Comparison of ENCODE assay signal across 1 cellular context in genomic region chr18:27185025-27185763, GRCh38.
A peak's percentile ranks its signal among the peaks of the same experiment; 100 is the strongest.
TF ChIP-seq lines count a peak whose summit lies in the region.

A gene with protein sequence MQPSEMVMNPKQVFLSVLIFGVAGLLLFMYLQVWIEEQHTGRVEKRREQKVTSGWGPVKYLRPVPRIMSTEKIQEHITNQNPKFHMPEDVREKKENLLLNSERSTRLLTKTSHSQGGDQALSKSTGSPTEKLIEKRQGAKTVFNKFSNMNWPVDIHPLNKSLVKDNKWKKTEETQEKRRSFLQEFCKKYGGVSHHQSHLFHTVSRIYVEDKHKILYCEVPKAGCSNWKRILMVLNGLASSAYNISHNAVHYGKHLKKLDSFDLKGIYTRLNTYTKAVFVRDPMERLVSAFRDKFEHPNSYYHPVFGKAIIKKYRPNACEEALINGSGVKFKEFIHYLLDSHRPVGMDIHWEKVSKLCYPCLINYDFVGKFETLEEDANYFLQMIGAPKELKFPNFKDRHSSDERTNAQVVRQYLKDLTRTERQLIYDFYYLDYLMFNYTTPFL (minus strand): TSS chr18:27185308. CDS start chr18:27142809, 42,499 bp downstream.

TF ChIP-seq in HEK293, 187 proteins besides CTCF, POLR2A, EP300 and RAD21 (continued from another document):
- TF ChIP-seq, protein P1, sequence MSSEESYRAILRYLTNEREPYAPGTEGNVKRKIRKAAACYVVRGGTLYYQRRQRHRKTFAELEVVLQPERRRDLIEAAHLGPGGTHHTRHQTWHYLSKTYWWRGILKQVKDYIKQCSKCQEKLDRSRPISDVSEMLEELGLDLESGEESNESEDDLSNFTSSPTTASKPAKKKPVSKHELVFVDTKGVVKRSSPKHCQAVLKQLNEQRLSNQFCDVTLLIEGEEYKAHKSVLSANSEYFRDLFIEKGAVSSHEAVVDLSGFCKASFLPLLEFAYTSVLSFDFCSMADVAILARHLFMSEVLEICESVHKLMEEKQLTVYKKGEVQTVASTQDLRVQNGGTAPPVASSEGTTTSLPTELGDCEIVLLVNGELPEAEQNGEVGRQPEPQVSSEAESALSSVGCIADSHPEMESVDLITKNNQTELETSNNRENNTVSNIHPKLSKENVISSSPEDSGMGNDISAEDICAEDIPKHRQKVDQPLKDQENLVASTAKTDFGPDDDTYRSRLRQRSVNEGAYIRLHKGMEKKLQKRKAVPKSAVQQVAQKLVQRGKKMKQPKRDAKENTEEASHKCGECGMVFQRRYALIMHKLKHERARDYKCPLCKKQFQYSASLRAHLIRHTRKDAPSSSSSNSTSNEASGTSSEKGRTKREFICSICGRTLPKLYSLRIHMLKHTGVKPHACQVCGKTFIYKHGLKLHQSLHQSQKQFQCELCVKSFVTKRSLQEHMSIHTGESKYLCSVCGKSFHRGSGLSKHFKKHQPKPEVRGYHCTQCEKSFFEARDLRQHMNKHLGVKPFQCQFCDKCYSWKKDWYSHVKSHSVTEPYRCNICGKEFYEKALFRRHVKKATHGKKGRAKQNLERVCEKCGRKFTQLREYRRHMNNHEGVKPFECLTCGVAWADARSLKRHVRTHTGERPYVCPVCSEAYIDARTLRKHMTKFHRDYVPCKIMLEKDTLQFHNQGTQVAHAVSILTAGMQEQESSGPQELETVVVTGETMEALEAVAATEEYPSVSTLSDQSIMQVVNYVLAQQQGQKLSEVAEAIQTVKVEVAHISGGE (tag by site-specific recombination; conservative IDR thresholded peaks at IDR 0.05; ENCODE audit: low read depth), result no peak
- TF ChIP-seq, protein P2, sequence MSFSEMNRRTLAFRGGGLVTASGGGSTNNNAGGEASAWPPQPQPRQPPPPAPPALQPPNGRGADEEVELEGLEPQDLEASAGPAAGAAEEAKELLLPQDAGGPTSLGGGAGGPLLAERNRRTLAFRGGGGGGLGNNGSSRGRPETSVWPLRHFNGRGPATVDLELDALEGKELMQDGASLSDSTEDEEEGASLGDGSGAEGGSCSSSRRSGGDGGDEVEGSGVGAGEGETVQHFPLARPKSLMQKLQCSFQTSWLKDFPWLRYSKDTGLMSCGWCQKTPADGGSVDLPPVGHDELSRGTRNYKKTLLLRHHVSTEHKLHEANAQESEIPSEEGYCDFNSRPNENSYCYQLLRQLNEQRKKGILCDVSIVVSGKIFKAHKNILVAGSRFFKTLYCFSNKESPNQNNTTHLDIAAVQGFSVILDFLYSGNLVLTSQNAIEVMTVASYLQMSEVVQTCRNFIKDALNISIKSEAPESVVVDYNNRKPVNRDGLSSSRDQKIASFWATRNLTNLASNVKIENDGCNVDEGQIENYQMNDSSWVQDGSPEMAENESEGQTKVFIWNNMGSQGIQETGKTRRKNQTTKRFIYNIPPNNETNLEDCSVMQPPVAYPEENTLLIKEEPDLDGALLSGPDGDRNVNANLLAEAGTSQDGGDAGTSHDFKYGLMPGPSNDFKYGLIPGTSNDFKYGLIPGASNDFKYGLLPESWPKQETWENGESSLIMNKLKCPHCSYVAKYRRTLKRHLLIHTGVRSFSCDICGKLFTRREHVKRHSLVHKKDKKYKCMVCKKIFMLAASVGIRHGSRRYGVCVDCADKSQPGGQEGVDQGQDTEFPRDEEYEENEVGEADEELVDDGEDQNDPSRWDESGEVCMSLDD (tag by site-specific recombination; IDR thresholded peaks at IDR 0.05), result no peak
- TF ChIP-seq ZNF169 (tag by site-specific recombination; IDR thresholded peaks at IDR 0.05), result no peak
- TF ChIP-seq, protein P3, sequence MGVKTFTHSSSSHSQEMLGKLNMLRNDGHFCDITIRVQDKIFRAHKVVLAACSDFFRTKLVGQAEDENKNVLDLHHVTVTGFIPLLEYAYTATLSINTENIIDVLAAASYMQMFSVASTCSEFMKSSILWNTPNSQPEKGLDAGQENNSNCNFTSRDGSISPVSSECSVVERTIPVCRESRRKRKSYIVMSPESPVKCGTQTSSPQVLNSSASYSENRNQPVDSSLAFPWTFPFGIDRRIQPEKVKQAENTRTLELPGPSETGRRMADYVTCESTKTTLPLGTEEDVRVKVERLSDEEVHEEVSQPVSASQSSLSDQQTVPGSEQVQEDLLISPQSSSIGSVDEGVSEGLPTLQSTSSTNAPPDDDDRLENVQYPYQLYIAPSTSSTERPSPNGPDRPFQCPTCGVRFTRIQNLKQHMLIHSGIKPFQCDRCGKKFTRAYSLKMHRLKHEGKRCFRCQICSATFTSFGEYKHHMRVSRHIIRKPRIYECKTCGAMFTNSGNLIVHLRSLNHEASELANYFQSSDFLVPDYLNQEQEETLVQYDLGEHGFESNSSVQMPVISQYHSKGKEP (tag by site-specific recombination; IDR thresholded peaks at IDR 0.05), result no peak
- TF ChIP-seq, protein P4, sequence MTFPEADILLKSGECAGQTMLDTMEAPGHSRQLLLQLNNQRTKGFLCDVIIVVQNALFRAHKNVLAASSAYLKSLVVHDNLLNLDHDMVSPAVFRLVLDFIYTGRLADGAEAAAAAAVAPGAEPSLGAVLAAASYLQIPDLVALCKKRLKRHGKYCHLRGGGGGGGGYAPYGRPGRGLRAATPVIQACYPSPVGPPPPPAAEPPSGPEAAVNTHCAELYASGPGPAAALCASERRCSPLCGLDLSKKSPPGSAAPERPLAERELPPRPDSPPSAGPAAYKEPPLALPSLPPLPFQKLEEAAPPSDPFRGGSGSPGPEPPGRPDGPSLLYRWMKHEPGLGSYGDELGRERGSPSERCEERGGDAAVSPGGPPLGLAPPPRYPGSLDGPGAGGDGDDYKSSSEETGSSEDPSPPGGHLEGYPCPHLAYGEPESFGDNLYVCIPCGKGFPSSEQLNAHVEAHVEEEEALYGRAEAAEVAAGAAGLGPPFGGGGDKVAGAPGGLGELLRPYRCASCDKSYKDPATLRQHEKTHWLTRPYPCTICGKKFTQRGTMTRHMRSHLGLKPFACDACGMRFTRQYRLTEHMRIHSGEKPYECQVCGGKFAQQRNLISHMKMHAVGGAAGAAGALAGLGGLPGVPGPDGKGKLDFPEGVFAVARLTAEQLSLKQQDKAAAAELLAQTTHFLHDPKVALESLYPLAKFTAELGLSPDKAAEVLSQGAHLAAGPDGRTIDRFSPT (tag by site-specific recombination; IDR thresholded peaks at IDR 0.05), result 0 out of 2 replicates have a peak, but pooled peaks have one; percentile 31
- no peak for TF ChIP-seq ZNF792 (tag by site-specific recombination; IDR thresholded peaks at IDR 0.05)
- TF ChIP-seq ZNF660 (tag by site-specific recombination; IDR thresholded peaks at IDR 0.05), result no peak
- no peak for TF ChIP-seq ZNF707 (tag by site-specific recombination; IDR thresholded peaks at IDR 0.05)
- TF ChIP-seq, protein P5, sequence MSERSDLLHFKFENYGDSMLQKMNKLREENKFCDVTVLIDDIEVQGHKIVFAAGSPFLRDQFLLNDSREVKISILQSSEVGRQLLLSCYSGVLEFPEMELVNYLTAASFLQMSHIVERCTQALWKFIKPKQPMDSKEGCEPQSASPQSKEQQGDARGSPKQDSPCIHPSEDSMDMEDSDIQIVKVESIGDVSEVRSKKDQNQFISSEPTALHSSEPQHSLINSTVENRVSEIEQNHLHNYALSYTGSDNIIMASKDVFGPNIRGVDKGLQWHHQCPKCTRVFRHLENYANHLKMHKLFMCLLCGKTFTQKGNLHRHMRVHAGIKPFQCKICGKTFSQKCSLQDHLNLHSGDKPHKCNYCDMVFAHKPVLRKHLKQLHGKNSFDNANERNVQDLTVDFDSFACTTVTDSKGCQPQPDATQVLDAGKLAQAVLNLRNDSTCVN (tag by site-specific recombination; optimal IDR thresholded peaks at IDR 0.05), result peak; percentile 55
- no peak for TF ChIP-seq ZNF521 (tag by site-specific recombination; IDR thresholded peaks at IDR 0.05)
- TF ChIP-seq ZNF138 (tag by site-specific recombination; IDR thresholded peaks at IDR 0.05; ENCODE audit: borderline replicate concordance), result no peak
- TF ChIP-seq ZNF423 (tag by site-specific recombination; IDR thresholded peaks at IDR 0.05), result no peak
- no peak for TF ChIP-seq ZNF211 (tag by site-specific recombination; IDR thresholded peaks at IDR 0.05; ENCODE audit: low read depth)
